In the genomic region with DNA sequence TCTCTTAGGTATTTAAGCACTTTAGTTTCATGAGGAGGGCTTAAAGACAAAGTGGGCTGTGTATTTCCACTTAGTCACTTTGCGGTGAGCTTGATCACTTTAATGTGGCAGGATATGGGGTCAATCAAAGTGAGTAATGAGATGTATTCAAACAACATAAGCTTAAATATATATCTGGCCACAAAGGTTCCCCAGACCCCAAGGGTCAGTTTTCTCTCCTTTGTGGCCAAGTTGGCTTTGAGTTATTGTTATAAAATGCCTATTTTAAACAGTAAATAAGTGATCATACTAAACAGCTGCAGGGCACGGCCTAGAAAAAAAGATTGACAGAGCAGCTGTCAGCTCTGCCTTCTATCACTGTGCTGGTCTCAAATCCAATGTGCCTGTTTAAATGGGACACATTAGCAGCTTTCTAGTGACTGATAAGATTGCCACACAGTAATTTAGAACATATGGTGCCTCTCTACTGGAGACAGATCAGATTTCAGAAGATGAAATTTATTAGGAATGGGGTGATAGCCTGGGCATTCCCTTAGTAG, we compare ENCODE assay signal across 19 cellular contexts.
DNase-seq lines count a peak whose midpoint lies in the region; ATAC-seq and TF ChIP-seq lines count a peak whose summit lies in the region.
"Had no signal": no experiment of that assay in that cellular context is flagged by ENCODE, and none has a peak within 500 bp of the region (broad histone marks: within the 10 kb centered on the region; RNA-seq: fewer than 3 reads in every experiment).

No MANE protein-coding gene starts in this region.

- no peaks in the 10 kb centered on the region for H3K9me3 Mint-ChIP-seq in brain
- H3K9me3 Mint-ChIP-seq: activated naive CD4-positive, alpha-beta T cell treated with anti-CD3 and anti-CD28 coated beads for 36 hours; IgD-negative memory B cell; stimulated activated effector memory CD8-positive, alpha-beta T cell treated with anti-CD3 and anti-CD28 coated beads, Interleukin-12 subunit alpha, Interleukin-12 subunit beta, amount 100 ng/mL, for 72 hours had no signal

- peak overlapping the region in 4 of 5 experiments; percentile 47 to 79 (median 74) for H3K27ac Mint-ChIP-seq in brain
- H3K27ac Mint-ChIP-seq: activated CD8-positive, alpha-beta memory T cell treated with anti-CD3 and anti-CD28 coated beads, Interleukin-2, amount 10 ng/mL, durations not matched to agents 7 days and 5 days; activated naive CD4-positive, alpha-beta T cell treated with anti-CD3 and anti-CD28 coated beads for 36 hours; IgD-negative memory B cell; naive thymus-derived CD4-positive, alpha-beta T cell; stimulated activated effector memory CD8-positive, alpha-beta T cell treated with anti-CD3 and anti-CD28 coated beads, Interleukin-12 subunit alpha, Interleukin-12 subunit beta, amount 100 ng/mL, for 72 hours had no signal

- no peaks in the 10 kb centered on the region for H3K36me3 Mint-ChIP-seq in brain
- H3K36me3 Mint-ChIP-seq: activated CD8-positive, alpha-beta memory T cell treated with anti-CD3 and anti-CD28 coated beads, Interleukin-2, amount 10 ng/mL, durations not matched to agents 7 days and 5 days; IgD-negative memory B cell; naive thymus-derived CD4-positive, alpha-beta T cell; stimulated activated effector memory CD8-positive, alpha-beta T cell treated with anti-CD3 and anti-CD28 coated beads, Interleukin-12 subunit alpha, Interleukin-12 subunit beta, amount 100 ng/mL, for 72 hours had no signal

- TF ChIP-seq CTCF in GM12865 (IDR thresholded peaks at IDR 0.05; ENCODE audit: insufficient read depth, low read depth, low read length, missing control alignments) (no peak), brain (conservative IDR thresholded peaks at IDR 0.05) (no peak)

- H3K27me3 Mint-ChIP-seq in brain: peaks cover 2% of the 10 kb centered on the region

- no peak overlapping the region for H3K4me3 ChIP-seq in GM12865 (ENCODE audit: low read depth, low read length)
- H3K4me3 ChIP-seq: upper lobe of right lung had no signal

- peaks cover 39% of the 10 kb centered on the region for H3K4me1 Mint-ChIP-seq in brain
- H3K4me1 Mint-ChIP-seq: activated CD8-positive, alpha-beta memory T cell treated with anti-CD3 and anti-CD28 coated beads, Interleukin-2, amount 10 ng/mL, durations not matched to agents 7 days and 5 days; IgD-negative memory B cell; naive thymus-derived CD4-positive, alpha-beta T cell; stimulated activated effector memory CD8-positive, alpha-beta T cell treated with anti-CD3 and anti-CD28 coated beads, Interleukin-12 subunit alpha, Interleukin-12 subunit beta, amount 100 ng/mL, for 72 hours had no signal

- DNase-seq in GM12865 (ENCODE audit: low read depth) (peak; percentile 15), NCI-H524 (lab: John Stamatoyannopoulos, UW) (peak; percentile 20 to 74), renal cortical epithelial cell (ENCODE audit: low read depth) (peak; percentile 59), SW 1271 (lab: John Stamatoyannopoulos, UW) (no peak), hippocampal formation (lab: John Stamatoyannopoulos, UW) (no peak)
- DNase-seq: activated CD8-positive, alpha-beta memory T cell treated with anti-CD3 and anti-CD28 coated beads, Interleukin-2, amount 10 ng/mL, durations not matched to agents 7 days and 5 days; activated naive CD4-positive, alpha-beta T cell treated with anti-CD3 and anti-CD28 coated beads for 36 hours; C1 segment of cervical spinal cord; left cardiac atrium; naive thymus-derived CD4-positive, alpha-beta T cell; NCI-H146; Right ventricle myocardium superior; stimulated activated CD4-positive, alpha-beta T cell treated with anti-CD3 and anti-CD28 coated beads, Interleukin-2, amount 100 ng/mL, for 48 hours; upper lobe of right lung had no signal

- ATAC-seq in HG02884 (IDR thresholded peaks at IDR 0.05; ENCODE audit: unreplicated experiment) (no peak), GM21717 (IDR thresholded peaks at IDR 0.05; ENCODE audit: unreplicated experiment) (no peak)
- ATAC-seq: activated CD8-positive, alpha-beta memory T cell treated with anti-CD3 and anti-CD28 coated beads, Interleukin-2, amount 10 ng/mL, durations not matched to agents 7 days and 5 days; left cardiac atrium; naive thymus-derived CD4-positive, alpha-beta T cell; stimulated activated effector memory CD8-positive, alpha-beta T cell treated with anti-CD3 and anti-CD28 coated beads, Interleukin-12 subunit alpha, Interleukin-12 subunit beta, amount 100 ng/mL, for 72 hours; upper lobe of right lung had no signal

- H3K4me3 Mint-ChIP-seq in brain: peak overlapping the region in 1 of 5 experiments; percentile 34
- H3K4me3 Mint-ChIP-seq: activated CD8-positive, alpha-beta memory T cell treated with anti-CD3 and anti-CD28 coated beads, Interleukin-2, amount 10 ng/mL, durations not matched to agents 7 days and 5 days; activated naive CD4-positive, alpha-beta T cell treated with anti-CD3 and anti-CD28 coated beads for 36 hours; IgD-negative memory B cell; naive thymus-derived CD4-positive, alpha-beta T cell; stimulated activated effector memory CD8-positive, alpha-beta T cell treated with anti-CD3 and anti-CD28 coated beads, Interleukin-12 subunit alpha, Interleukin-12 subunit beta, amount 100 ng/mL, for 72 hours had no signal

Comparison
In these comparisons a context has a peak if more than half of its experiments do, and no peak if none do; other contexts are left out.
1. DNase-seq: peak in GM12865 (single experiment), NCI-H524 (2 of 2) and renal cortical epithelial cell (single experiment); none in SW 1271 (0 of 2) and hippocampal formation (0 of 2).